Comparison of ENCODE assay signal across 31 cellular contexts in genomic region chr5:82717734-82718133, GRCh38.
"Had no signal": no experiment of that assay in that cellular context is flagged by ENCODE, and none has a peak within 500 bp of the region (broad histone marks: within the 10 kb centered on the region; RNA-seq: fewer than 3 reads in every experiment).

No MANE protein-coding gene starts in this region.

- ATAC-seq: activated CD4-positive, alpha-beta T cell treated with anti-CD3 and anti-CD28 coated beads for 36 hours; activated CD8-positive, alpha-beta memory T cell treated with anti-CD3 and anti-CD28 coated beads, Interleukin-2, amount 10 ng/mL, durations not matched to agents 7 days and 5 days; activated CD8-positive, alpha-beta T cell treated with anti-CD3 and anti-CD28 coated beads, Interleukin-2, amount 10 ng/mL, durations not matched to agents 7 days and 5 days; activated naive CD4-positive, alpha-beta T cell treated with anti-CD3 and anti-CD28 coated beads, Interleukin-2, amount 50 U/mL, for 72 hours; esophagus mucosa; gastrocnemius medialis; heart left ventricle had no signal

- H3K9me3 ChIP-seq: ascending aorta, breast epithelium, colonic mucosa, gastrocnemius medialis, heart left ventricle had no signal

- H3K4me1 Mint-ChIP-seq: activated naive CD4-positive, alpha-beta T cell treated with anti-CD3 and anti-CD28 coated beads, Interleukin-2, amount 10 ng/mL, durations not matched to agents 7 days and 5 days had no signal

- H3K27me3 ChIP-seq: ascending aorta, breast epithelium, cardiac muscle cell, colonic mucosa, gastrocnemius medialis, heart left ventricle had no signal

- DNase-seq: activated CD4-positive, alpha-beta memory T cell treated with anti-CD3 and anti-CD28 coated beads for 36 hours; activated CD4-positive, alpha-beta T cell treated with anti-CD3 and anti-CD28 coated beads for 36 hours; activated CD4-positive, alpha-beta T cell treated with anti-CD3 and anti-CD28 coated beads, Interleukin-2, amount 10 ng/mL, durations not matched to agents 24 days and 14 days; activated CD4-positive, CD25-positive, alpha-beta regulatory T cell; activated CD4-positive, CD25-positive, alpha-beta regulatory T cell treated with anti-CD3 and anti-CD28 coated beads, Interleukin-2, amount 50 U/mL, for 72 hours; activated CD8-positive, alpha-beta memory T cell treated with anti-CD3 and anti-CD28 coated beads, Interleukin-2, amount 10 ng/mL, durations not matched to agents 7 days and 5 days; activated CD8-positive, alpha-beta memory T cell treated with anti-CD3 and anti-CD28 coated beads, Interleukin-2, amount 50 U/mL, for 4 hours; activated CD8-positive, alpha-beta T cell treated with anti-CD3 and anti-CD28 coated beads, Interleukin-2, amount 10 ng/mL, durations not matched to agents 7 days and 5 days; activated gamma-delta T cell; activated naive CD4-positive, alpha-beta T cell; activated naive CD4-positive, alpha-beta T cell treated with anti-CD3 and anti-CD28 coated beads, Interleukin-2, amount 10 ng/mL, durations not matched to agents 7 days and 5 days; activated naive CD8-positive, alpha-beta T cell treated with anti-CD3 and anti-CD28 coated beads, Interleukin-2, amount 10 ng/mL, durations not matched to agents 7 days and 5 days; activated T-cell treated with anti-CD3 and anti-CD28 coated beads, Interleukin-2, amount 50 U/mL, for 1 hour; activated T-cell treated with anti-CD3 and anti-CD28 coated beads, Interleukin-2, amount 50 U/mL, for 48 hours; central memory CD4-positive, alpha-beta T cell; cerebellar nuclear complex; colonic mucosa; effector CD8-positive, alpha-beta T cell; foreskin fibroblast; gastrocnemius medialis; glutamatergic neuron; heart left ventricle; T-helper 2 cell had no signal

- H3K27ac ChIP-seq: ascending aorta, breast epithelium, cardiac muscle cell, colonic mucosa, gastrocnemius medialis, heart left ventricle had no signal

- FAIRE-seq: endometrium had no signal

- H3K27ac Mint-ChIP-seq: activated CD4-positive, alpha-beta memory T cell treated with anti-CD3 and anti-CD28 coated beads for 36 hours; activated CD4-positive, alpha-beta T cell treated with anti-CD3 and anti-CD28 coated beads for 36 hours; activated CD4-positive, alpha-beta T cell treated with anti-CD3 and anti-CD28 coated beads, Interleukin-2, amount 10 ng/mL, durations not matched to agents 24 days and 14 days; activated CD8-positive, alpha-beta memory T cell treated with anti-CD3 and anti-CD28 coated beads, Interleukin-2, amount 10 ng/mL, durations not matched to agents 7 days and 5 days; activated CD8-positive, alpha-beta T cell treated with anti-CD3 and anti-CD28 coated beads, Interleukin-2, amount 10 ng/mL, durations not matched to agents 7 days and 5 days; activated naive CD4-positive, alpha-beta T cell treated with anti-CD3 and anti-CD28 coated beads, Interleukin-2, amount 10 ng/mL, durations not matched to agents 7 days and 5 days; activated naive CD4-positive, alpha-beta T cell treated with anti-CD3 and anti-CD28 coated beads, Interleukin-2, amount 50 U/mL, for 72 hours; activated naive CD8-positive, alpha-beta T cell treated with anti-CD3 and anti-CD28 coated beads, Interleukin-2, amount 10 ng/mL, durations not matched to agents 7 days and 5 days; activated T-helper 1 cell treated with anti-CD3 and anti-CD28 coated beads, Interleukin-12 subunit alpha, Interleukin-12 subunit beta, Interleukin-2, Interleukin-4 antibody, amounts not matched to agents 30 ng/mL and 10 ng/mL and 1 ng/mL, durations not matched to agents 14 hours and 24 hours and 36 hours; brain had no signal

- H3K36me3 ChIP-seq: ascending aorta, breast epithelium, cardiac muscle cell, colonic mucosa, gastrocnemius medialis, heart left ventricle had no signal

- H3K4me3 Mint-ChIP-seq: activated CD4-positive, alpha-beta memory T cell treated with anti-CD3 and anti-CD28 coated beads for 36 hours; activated CD4-positive, alpha-beta T cell treated with anti-CD3 and anti-CD28 coated beads for 36 hours; activated CD4-positive, alpha-beta T cell treated with anti-CD3 and anti-CD28 coated beads, Interleukin-2, amount 10 ng/mL, durations not matched to agents 24 days and 14 days; activated CD8-positive, alpha-beta memory T cell treated with anti-CD3 and anti-CD28 coated beads, Interleukin-2, amount 10 ng/mL, durations not matched to agents 7 days and 5 days; activated CD8-positive, alpha-beta T cell treated with anti-CD3 and anti-CD28 coated beads, Interleukin-2, amount 10 ng/mL, durations not matched to agents 7 days and 5 days; activated naive CD4-positive, alpha-beta T cell treated with anti-CD3 and anti-CD28 coated beads, Interleukin-2, amount 10 ng/mL, durations not matched to agents 7 days and 5 days; activated naive CD8-positive, alpha-beta T cell treated with anti-CD3 and anti-CD28 coated beads, Interleukin-2, amount 10 ng/mL, durations not matched to agents 7 days and 5 days; activated T-helper 1 cell treated with anti-CD3 and anti-CD28 coated beads, Interleukin-12 subunit alpha, Interleukin-12 subunit beta, Interleukin-2, Interleukin-4 antibody, amounts not matched to agents 30 ng/mL and 10 ng/mL and 1 ng/mL, durations not matched to agents 14 hours and 24 hours and 36 hours; brain had no signal

- H3K36me3 Mint-ChIP-seq: activated CD4-positive, alpha-beta memory T cell treated with anti-CD3 and anti-CD28 coated beads for 36 hours; activated CD8-positive, alpha-beta memory T cell treated with anti-CD3 and anti-CD28 coated beads, Interleukin-2, amount 10 ng/mL, durations not matched to agents 7 days and 5 days; activated naive CD4-positive, alpha-beta T cell treated with anti-CD3 and anti-CD28 coated beads, Interleukin-2, amount 10 ng/mL, durations not matched to agents 7 days and 5 days; activated naive CD4-positive, alpha-beta T cell treated with anti-CD3 and anti-CD28 coated beads, Interleukin-2, amount 50 U/mL, for 72 hours; activated naive CD8-positive, alpha-beta T cell treated with anti-CD3 and anti-CD28 coated beads, Interleukin-2, amount 10 ng/mL, durations not matched to agents 7 days and 5 days; brain had no signal

- H3K9me3 Mint-ChIP-seq: activated CD4-positive, alpha-beta memory T cell treated with anti-CD3 and anti-CD28 coated beads for 36 hours; activated naive CD4-positive, alpha-beta T cell treated with anti-CD3 and anti-CD28 coated beads, Interleukin-2, amount 10 ng/mL, durations not matched to agents 7 days and 5 days; activated naive CD4-positive, alpha-beta T cell treated with anti-CD3 and anti-CD28 coated beads, Interleukin-2, amount 50 U/mL, for 72 hours had no signal

- H3K4me1 ChIP-seq: breast epithelium, colonic mucosa, gastrocnemius medialis had no signal

- H3K4me3 ChIP-seq: ascending aorta, breast epithelium, cardiac muscle cell, colonic mucosa, gastrocnemius medialis, heart left ventricle had no signal
